10 cellular contexts compared by ENCODE assay signal in genomic region chr20:54209216-54209813, GRCh38. TPM values are rescaled to one million over a fixed set of nuclear protein-coding genes. Genes with fewer than 3 reads are reported as not detected.
DNase-seq lines count a peak whose midpoint lies in the region; ATAC-seq and TF ChIP-seq lines count a peak whose summit lies in the region.
"Had no signal": no experiment of that assay in that cellular context is flagged by ENCODE, and none has a peak within 500 bp of the region (broad histone marks: within the 10 kb centered on the region; RNA-seq: fewer than 3 reads in every experiment).

No MANE protein-coding gene starts in this region.

- no peak for ATAC-seq in Panc1

- POLR2A ChIA-PET in Panc1 (lab: Charles Lee), result interaction anchor here (0.7 kb wide), 1 partner anchor 93 kb away, joined by 5 read pairs; no protein-coding TSS in a partner anchor

- BruUV-seq in Panc1 (replicated peaks; lab: Mats Ljungman, UMichigan), result TSS peak; percentile 72

- peak overlapping the region; percentile 98; the same call in 1 of the 2 replicates for H3K27ac ChIP-seq in Panc1 (ENCODE audit: low read length)
- H3K27ac ChIP-seq in esophagus muscularis mucosa (replicated peaks in 1 of 4), result peak overlapping the region in 1 of 4 donors; percentile 90
- H3K27ac ChIP-seq in prostate gland, result no peak overlapping the region

- no peak for TF ChIP-seq EP300 in esophagus muscularis mucosa (IDR thresholded peaks at IDR 0.05)

- in situ Hi-C loops in Panc1 (cut with HindIII; ENCODE audit: low pct_unique_long_range_greater_than_20kb, low sequenced_read_pairs), result no loop called here

- TF ChIP-seq POLR2A in esophagus muscularis mucosa (IDR thresholded peaks at IDR 0.05; ENCODE audit: low read depth) (no peak), prostate gland (IDR thresholded peaks at IDR 0.05) (no peak)

- TF ChIP-seq CTCF in GM06990 (IDR thresholded peaks at IDR 0.05; ENCODE audit: insufficient read depth, low read length, poor library complexity, severe bottlenecking) (no peak), Panc1 (IDR thresholded peaks at IDR 0.05) (peak; percentile 26; the same call in 1 of the 2 replicates), esophagus muscularis mucosa (IDR thresholded peaks at IDR 0.05) (no peak), prostate gland (IDR thresholded peaks at IDR 0.05) (no peak)

- DNase-seq in GM06990 (ENCODE audit: extremely low read depth, insufficient read length) (no peak), Panc1 (ENCODE audit: low read depth, low spot score) (no peak), esophagus muscularis mucosa (ENCODE audit: extremely low spot score) (peak; percentile 7), prostate gland (ENCODE audit: low spot score) (no peak), COR-L47 (lab: John Stamatoyannopoulos, UW) (no peak), COLO829 (ENCODE audit: low spot score) (no peak), SK-N-DZ (ENCODE audit: low spot score) (no peak), medulla oblongata (ENCODE audit: extremely low spot score) (no peak)
- DNase-seq: midbrain had no signal

- 67% methylated on average over 5 of the region's 5 CpGs for WGBS in esophagus muscularis mucosa
- 71% methylated on average over 5 of the region's 5 CpGs for WGBS in prostate gland

- H3K27me3 ChIP-seq in GM06990 (replicated peaks; ENCODE audit: control insufficient read depth, insufficient read depth, low read length) (no peaks in the 10 kb centered on the region), Panc1 (ENCODE audit: control insufficient read depth, insufficient read depth, low read length) (no peaks in the 10 kb centered on the region), esophagus muscularis mucosa (no peaks in the 10 kb centered on the region), prostate gland (replicated peaks; ENCODE audit: insufficient read depth) (no peaks in the 10 kb centered on the region)

- H3K9me3 ChIP-seq in Panc1 (ENCODE audit: control insufficient read depth, insufficient read depth, low read depth, low read length) (no peaks in the 10 kb centered on the region), esophagus muscularis mucosa (no peaks in the 10 kb centered on the region), prostate gland (no peaks in the 10 kb centered on the region)

- intact Hi-C loops in Panc1 (cut with micrococcal nuclease; ENCODE audit: unreplicated experiment) (no loop called here), esophagus muscularis mucosa (cut with DNase I) (no loop called here), prostate gland (cut with DNase I) (loop anchor here (10.0 kb wide), 1 partner anchor 635 kb away; no protein-coding TSS in a partner anchor)

- H3K4me1 ChIP-seq in Panc1 (ENCODE audit: control insufficient read depth, insufficient read depth, low read length) (peaks cover 10% of the 10 kb centered on the region), esophagus muscularis mucosa (peaks cover 20 to 42% (median 28%) of the 10 kb centered on the region in 4 donors), prostate gland (replicated peaks) (no peaks in the 10 kb centered on the region)

- H3K36me3 ChIP-seq in GM06990 (ENCODE audit: control insufficient read depth, insufficient read depth, low read length) (no peaks in the 10 kb centered on the region), Panc1 (ENCODE audit: control insufficient read depth, insufficient read depth, low read length) (no peaks in the 10 kb centered on the region; the same call in 1 of the 2 replicates), esophagus muscularis mucosa (no peaks in the 10 kb centered on the region), prostate gland (no peaks in the 10 kb centered on the region)

- CTCF ChIA-PET in Panc1 (lab: Charles Lee), result no interaction called here

- peak overlapping the region; percentile 93 for H3K4me3 ChIP-seq in GM06990 (replicated peaks; ENCODE audit: low read depth, low read length)
- H3K4me3 ChIP-seq in Panc1 (ENCODE audit: low read depth in 2 of 2, low read length in 2 of 2), result peak overlapping the region; percentile 74 to 86
- H3K4me3 ChIP-seq in esophagus muscularis mucosa, result peak overlapping the region; percentile 83 to 98 (median 92)
- peak overlapping the region; percentile 98 for H3K4me3 ChIP-seq in prostate gland

RNA-seq across cellular contexts. Expression of gene PFDN4, which starts 1.4 kb away (rescaled TPM):
- total RNA-seq in Panc1 (2021; ENCODE audit: unreplicated experiment) (48.2 TPM), esophagus muscularis mucosa (10 to 100 TPM; 43.2 to 96.8 (median 58.7) TPM), prostate gland (10 to 100 TPM; 43.2 to 44.8 TPM)
- 30.8 TPM for polyA plus RNA-seq in Panc1 (2012; ENCODE audit: insufficient read length)
- 271 and 365 TPM in 2 replicates for polyA plus RNA-seq in SK-N-DZ (2014; cell fraction: cytosol; rRNA removed)
- polyA plus RNA-seq in SK-N-DZ (2014; cell fraction: nucleus; rRNA removed), result 293 and 588 TPM in 2 replicates

RNA-seq across cellular contexts. Expression of gene CYP24A1, which starts 35.5 kb away (rescaled TPM):
- 3.0 TPM for total RNA-seq in Panc1 (2021; ENCODE audit: unreplicated experiment)
- 1.5 TPM for polyA plus RNA-seq in Panc1 (2012; ENCODE audit: insufficient read length)
- total RNA-seq in esophagus muscularis mucosa, result not detected
- total RNA-seq in prostate gland, result 1 to 10 TPM in 1 of 2 donors, not detected in 1; 1.9 TPM
- polyA plus RNA-seq in SK-N-DZ (2014; cell fraction: cytosol; rRNA removed), result not detected in 2 replicates
- polyA plus RNA-seq in SK-N-DZ (2014; cell fraction: nucleus; rRNA removed), result not detected in 2 replicates
- total RNA-seq: LHCN-M2 had no signal
